Comparison of ENCODE assay signal across 9 cellular contexts in the genomic region with DNA sequence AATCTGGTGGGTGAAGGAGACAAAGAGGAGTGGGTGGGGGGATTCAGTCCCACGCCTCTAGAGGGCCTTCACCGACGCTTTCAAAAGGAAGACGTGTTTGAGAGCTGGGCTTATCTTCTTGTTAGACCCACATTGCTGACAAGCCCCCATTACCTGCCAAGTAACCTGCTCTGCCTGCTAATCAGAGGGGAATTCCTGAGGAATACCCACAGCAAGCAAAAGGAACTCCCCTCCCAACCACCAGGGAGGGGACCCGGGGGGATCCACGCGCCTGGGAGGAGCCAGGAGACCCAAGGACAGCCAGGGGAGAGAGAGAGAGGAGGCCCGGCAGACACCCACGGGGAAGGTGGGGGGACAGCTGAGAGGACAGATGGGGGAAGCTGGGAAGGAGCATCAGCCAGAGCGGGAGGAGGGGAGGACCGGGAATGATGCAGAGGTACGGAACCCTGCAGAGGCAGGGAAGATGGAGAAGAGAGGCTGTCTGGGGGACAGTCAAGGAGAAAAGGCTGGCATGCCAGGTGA. TPM values are rescaled to one million over a fixed set of nuclear protein-coding genes. Genes with fewer than 3 reads are reported as not detected.
A peak's percentile ranks its signal among the peaks of the same experiment; 100 is the strongest.
DNase-seq lines count a peak whose midpoint lies in the region; ATAC-seq and TF ChIP-seq lines count a peak whose summit lies in the region.
"Had no signal": no experiment of that assay in that cellular context is flagged by ENCODE, and none has a peak within 500 bp of the region (broad histone marks: within the 10 kb centered on the region; RNA-seq: fewer than 3 reads in every experiment).

No MANE protein-coding gene starts in this region.

- H3K27ac ChIP-seq in HUES6 (ENCODE audit: low read depth, low read length), result no peak overlapping the region
- H3K27ac ChIP-seq in mesenchymal stem cell (ENCODE audit: low read length, poor library complexity, severe bottlenecking), result no peak overlapping the region
- peak overlapping the region in 1 of 2 donors; percentile 84 for H3K27ac ChIP-seq in uterus

- no peak overlapping the region for H4K91ac ChIP-seq in mesenchymal stem cell (ENCODE audit: low read length)

- TF ChIP-seq CTCF in AG09309 (IDR thresholded peaks at IDR 0.05; ENCODE audit: control insufficient read depth, insufficient read depth, low read depth, low read length, missing control alignments) (no peak), uterus (IDR thresholded peaks at IDR 0.05) (no peak)

- DNase-seq in AG09309 (ENCODE audit: low read depth), result no peak
- no peak for DNase-seq in activated naive CD8-positive, alpha-beta T cell treated with anti-CD3 and anti-CD28 coated beads, Interleukin-2, amount 10 ng/mL, durations not matched to agents 7 days and 5 days
- DNase-seq in mesenchymal stem cell, result no peak
- DNase-seq in uterus, result no peak
- DNase-seq in GOT3 (lab: John Stamatoyannopoulos, UW), result no peak

- H2BK5ac ChIP-seq in mesenchymal stem cell (ENCODE audit: low read depth, low read length, poor library complexity, severe bottlenecking), result no peak overlapping the region

- TF ChIP-seq POLR2A in uterus (IDR thresholded peaks at IDR 0.05), result no peak

- H3K23ac ChIP-seq in mesenchymal stem cell (ENCODE audit: low read length in 2 of 2), result no peak overlapping the region

- intact Hi-C loops in uterus (cut with DNase I; ENCODE audit: low total_unique reads), result no loop called here

- no peak overlapping the region for H4K8ac ChIP-seq in mesenchymal stem cell (ENCODE audit: low read length)

- no peak overlapping the region for H3K14ac ChIP-seq in mesenchymal stem cell (ENCODE audit: low read length in 2 of 2)

- H3K9ac ChIP-seq in HUES6 (ENCODE audit: low read length) (peak overlapping the region; percentile 63), mesenchymal stem cell (ENCODE audit: low read length) (peak overlapping the region; percentile 85)

- peaks cover 44% of the 10 kb centered on the region for H3K4me1 Mint-ChIP-seq in activated naive CD8-positive, alpha-beta T cell treated with anti-CD3 and anti-CD28 coated beads, Interleukin-2, amount 10 ng/mL, durations not matched to agents 7 days and 5 days

- H3K9me3 Mint-ChIP-seq in activated naive CD8-positive, alpha-beta T cell treated with anti-CD3 and anti-CD28 coated beads, Interleukin-2, amount 10 ng/mL, durations not matched to agents 7 days and 5 days, result no peaks in the 10 kb centered on the region

- 36% methylated on average over 9 of the region's 12 CpGs for WGBS in mesenchymal stem cell

- H3K79me1 ChIP-seq in mesenchymal stem cell (replicated peaks; ENCODE audit: low read length, poor library complexity, severe bottlenecking), result peaks cover 35% of the 10 kb centered on the region

- H3K36me3 Mint-ChIP-seq in activated naive CD8-positive, alpha-beta T cell treated with anti-CD3 and anti-CD28 coated beads, Interleukin-2, amount 10 ng/mL, durations not matched to agents 7 days and 5 days, result peaks cover 22% of the 10 kb centered on the region

- no peaks in the 10 kb centered on the region for H3K9me3 ChIP-seq in HUES6 (ENCODE audit: control insufficient read depth, insufficient read depth, low read depth, low read length)
- no peaks in the 10 kb centered on the region for H3K9me3 ChIP-seq in mesenchymal stem cell (ENCODE audit: control insufficient read depth, low read length)
- H3K9me3 ChIP-seq in uterus, result no peaks in the 10 kb centered on the region

- H3K4me3 ChIP-seq in AG09309 (ENCODE audit: control insufficient read depth, low read depth, low read length) (peak overlapping the region; percentile 81), HUES6 (ENCODE audit: low read depth, low read length) (peak overlapping the region; percentile 73), mesenchymal stem cell (ENCODE audit: insufficient read depth in 1 of 2, low read depth in 1 of 2, low read length in 2 of 2) (peak overlapping the region; percentile 78 to 85), uterus (peak overlapping the region; percentile 42 to 74)

- no peak overlapping the region for H2AK5ac ChIP-seq in mesenchymal stem cell (ENCODE audit: low read length, severe bottlenecking)

- no peak overlapping the region for H2BK120ac ChIP-seq in mesenchymal stem cell (ENCODE audit: low read depth, low read length)

- peak overlapping the region; percentile 60 for H3K27ac Mint-ChIP-seq in activated naive CD8-positive, alpha-beta T cell treated with anti-CD3 and anti-CD28 coated beads, Interleukin-2, amount 10 ng/mL, durations not matched to agents 7 days and 5 days

- H3K27me3 Mint-ChIP-seq in activated naive CD8-positive, alpha-beta T cell treated with anti-CD3 and anti-CD28 coated beads, Interleukin-2, amount 10 ng/mL, durations not matched to agents 7 days and 5 days, result peaks cover 3% of the 10 kb centered on the region

- H2BK12ac ChIP-seq in mesenchymal stem cell (ENCODE audit: low read length in 2 of 2), result peak overlapping the region in 1 of 2 experiments; percentile 15

- H3K4me2 ChIP-seq in mesenchymal stem cell (ENCODE audit: low read length, poor library complexity, severe bottlenecking), result peak overlapping the region; percentile 86

- no peak overlapping the region for H3K18ac ChIP-seq in mesenchymal stem cell (ENCODE audit: low read depth in 1 of 2, low read length in 2 of 2)

- H3K36me3 ChIP-seq in HUES6 (ENCODE audit: control insufficient read depth, insufficient read depth, low read length) (peaks cover 41% of the 10 kb centered on the region), mesenchymal stem cell (ENCODE audit: control insufficient read depth in 1 of 2, insufficient read depth in 2 of 2, low read depth in 1 of 2, low read length in 2 of 2) (peaks cover 30 to 40% of the 10 kb centered on the region in 2 experiments), uterus (no peaks in the 10 kb centered on the region)

- H3K4me3 Mint-ChIP-seq in activated naive CD8-positive, alpha-beta T cell treated with anti-CD3 and anti-CD28 coated beads, Interleukin-2, amount 10 ng/mL, durations not matched to agents 7 days and 5 days, result peak overlapping the region; percentile 89

- no peak overlapping the region for H2AFZ ChIP-seq in mesenchymal stem cell (ENCODE audit: low read depth, low read length)

- H3K4me1 ChIP-seq in HUES6 (ENCODE audit: control insufficient read depth, insufficient read depth, low read length) (peaks cover 10% of the 10 kb centered on the region; the same call in 1 of the 2 replicates), mesenchymal stem cell (ENCODE audit: control insufficient read depth, insufficient read depth, low read depth, low read length) (peaks cover 18% of the 10 kb centered on the region), uterus (no peaks in the 10 kb centered on the region)

- no peak overlapping the region for H3K4ac ChIP-seq in mesenchymal stem cell (ENCODE audit: low read depth in 1 of 2, low read length in 2 of 2)

- POLR2A ChIA-PET in activated naive CD8-positive, alpha-beta T cell treated with anti-CD3 and anti-CD28 coated beads, Interleukin-2, amount 10 ng/mL, durations not matched to agents 7 days and 5 days (lab: Charles Lee), result interaction anchor here (0.6 to 3.5 kb wide), 6 partner anchors 10 to 272 kb away, joined by 3 to 32 read pairs (median 3); partner anchors contain the start of gene HSF5

- no peaks in the 10 kb centered on the region for H3K27me3 ChIP-seq in HUES6 (ENCODE audit: control insufficient read depth, insufficient read depth, low read length)
- no peaks in the 10 kb centered on the region for H3K27me3 ChIP-seq in mesenchymal stem cell (ENCODE audit: control insufficient read depth in 1 of 2, insufficient read depth in 1 of 2, low read length in 2 of 2)
- no peaks in the 10 kb centered on the region for H3K27me3 ChIP-seq in uterus

- ATAC-seq in activated naive CD8-positive, alpha-beta T cell treated with anti-CD3 and anti-CD28 coated beads, Interleukin-2, amount 10 ng/mL, durations not matched to agents 7 days and 5 days (ENCODE audit: low read depth), result no peak
- ATAC-seq in HG03469 (IDR thresholded peaks at IDR 0.05; ENCODE audit: unreplicated experiment) (no peak), GM21528 (IDR thresholded peaks at IDR 0.05; ENCODE audit: low FRiP score, unreplicated experiment) (no peak)

- H2BK15ac ChIP-seq in mesenchymal stem cell (ENCODE audit: low read depth, poor library complexity, severe bottlenecking), result no peak overlapping the region

RNA-seq across cellular contexts. Expression of gene MTMR4, which starts 1.0 kb away (rescaled TPM):
- total RNA-seq in activated naive CD8-positive, alpha-beta T cell treated with anti-CD3 and anti-CD28 coated beads, Interleukin-2, amount 10 ng/mL, durations not matched to agents 7 days and 5 days, result 10 to 100 TPM; 50.5 to 50.8 TPM
- polyA plus RNA-seq in mesenchymal stem cell (2013, experiment 1 of 2), result 13.8 TPM
- 12.8 TPM for polyA plus RNA-seq in mesenchymal stem cell (2013, experiment 2 of 2)
- 10 to 100 TPM in 3 of 4 donors, 1 to 10 TPM in 1; 9.7 to 59.1 (median 25.5) TPM for total RNA-seq in uterus

RNA-seq across cellular contexts. Expression of gene HSF5, which starts 25.2 kb away (rescaled TPM):
- total RNA-seq in activated naive CD8-positive, alpha-beta T cell treated with anti-CD3 and anti-CD28 coated beads, Interleukin-2, amount 10 ng/mL, durations not matched to agents 7 days and 5 days, result under 1 TPM; 0.47 to 0.60 TPM
- polyA plus RNA-seq in mesenchymal stem cell (2013, experiment 1 of 2), result 0.01 TPM
- polyA plus RNA-seq in mesenchymal stem cell (2013, experiment 2 of 2), result not detected
- total RNA-seq in uterus, result under 1 TPM in 1 of 4 donors, not detected in 3; 0.90 TPM
- total RNA-seq: myocyte had no signal
